19 cellular contexts compared by ENCODE assay signal in genomic region chr9:133854785-133855184, GRCh38.
DNase-seq lines count a peak whose midpoint lies in the region; ATAC-seq, FAIRE-seq and TF ChIP-seq lines count a peak whose summit lies in the region.
"Had no signal": no experiment of that assay in that cellular context is flagged by ENCODE, and none has a peak within 500 bp of the region (broad histone marks: within the 10 kb centered on the region; RNA-seq: fewer than 3 reads in every experiment).

No MANE protein-coding gene starts in this region.

- H4K12ac ChIP-seq in trophoblast cell (ENCODE audit: low read depth, low read length), result no peak overlapping the region

- no CpG with 5 or more reads among the region's 5 CpGs for WGBS in trophoblast cell (ENCODE audit: extremely low coverage, insufficient coverage, insufficient read length)

- H3K9me3 ChIP-seq in duodenal mucosa (ENCODE audit: control insufficient read depth in 1 of 2, low read length in 2 of 2) (no peaks in the 10 kb centered on the region), trophoblast cell (ENCODE audit: insufficient read depth, low read depth, low read length) (peaks cover 9% of the 10 kb centered on the region)
- H3K9me3 ChIP-seq: breast epithelium, esophagus muscularis mucosa, vagina had no signal

- H3K4me2 ChIP-seq in trophoblast cell (ENCODE audit: low read length), result no peak overlapping the region

- peaks cover 6% of the 10 kb centered on the region for H3K79me2 ChIP-seq in trophoblast cell (ENCODE audit: control insufficient read depth, insufficient read depth, low read length, poor library complexity)

- H3K9ac ChIP-seq in duodenal mucosa (ENCODE audit: low read depth in 1 of 2, low read length in 2 of 2), result peak overlapping the region; percentile 16 to 40
- H3K9ac ChIP-seq in trophoblast cell (ENCODE audit: low read length), result no peak overlapping the region

- H2BK120ac ChIP-seq in trophoblast cell (ENCODE audit: insufficient read depth, low read length, poor library complexity), result no peak overlapping the region

- peak overlapping the region; percentile 12 for H4K8ac ChIP-seq in trophoblast cell (ENCODE audit: low read depth, low read length)

- H3K27ac ChIP-seq in duodenal mucosa (ENCODE audit: low read depth, low read length) (peak overlapping the region; percentile 79), trophoblast cell (ENCODE audit: low read depth, low read length) (no peak overlapping the region), brain microvascular endothelial cell (no peak overlapping the region)
- H3K27ac ChIP-seq: esophagus muscularis mucosa, vagina had no signal

- H3K36me3 ChIP-seq in duodenal mucosa (ENCODE audit: control insufficient read depth in 1 of 2, insufficient read depth in 2 of 2, low read length in 2 of 2) (peaks cover 0 to 8% of the 10 kb centered on the region in 2 donors), trophoblast cell (ENCODE audit: control insufficient read depth in 1 of 2, insufficient read depth in 2 of 2, low read length in 2 of 2) (peaks cover 10 to 54% of the 10 kb centered on the region in 2 experiments), brain microvascular endothelial cell (replicated peaks) (no peaks in the 10 kb centered on the region)
- H3K36me3 ChIP-seq: breast epithelium, esophagus muscularis mucosa, vagina had no signal

- peak overlapping the region; percentile 2 for H3K18ac ChIP-seq in trophoblast cell (ENCODE audit: low read length)

- no peak overlapping the region for H3K4me3 ChIP-seq in duodenal mucosa (ENCODE audit: low read depth in 1 of 2, low read length in 2 of 2)
- H3K4me3 ChIP-seq in trophoblast cell (ENCODE audit: low read depth, low read length), result no peak overlapping the region
- H3K4me3 ChIP-seq in brain microvascular endothelial cell (ENCODE audit: low read depth, low read length), result no peak overlapping the region
- H3K4me3 ChIP-seq: breast epithelium, esophagus muscularis mucosa, vagina had no signal

- H3K23ac ChIP-seq in trophoblast cell (ENCODE audit: low read length), result no peak overlapping the region

- peak overlapping the region; percentile 17 for H4K91ac ChIP-seq in trophoblast cell (ENCODE audit: low read depth, low read length)

- H3K4ac ChIP-seq in trophoblast cell (ENCODE audit: low read depth, low read length), result peak overlapping the region; percentile 4

- H3K4me1 ChIP-seq in duodenal mucosa (ENCODE audit: control insufficient read depth in 1 of 2, insufficient read depth in 2 of 2, low read length in 2 of 2) (peaks cover 19 to 28% of the 10 kb centered on the region in 2 donors), trophoblast cell (ENCODE audit: control insufficient read depth in 1 of 2, insufficient read depth in 2 of 2, low read length in 2 of 2) (peaks cover 28 to 31% of the 10 kb centered on the region in 2 experiments)
- H3K4me1 ChIP-seq: breast epithelium, vagina had no signal

- DNase-seq in D721Med (ENCODE audit: insufficient read length, low spot score) (peak; percentile 91), NCI-H69 (lab: John Stamatoyannopoulos, UW) (peak; percentile 86), trophoblast cell (no peak), AG08396 (ENCODE audit: low spot score) (no peak), UCSD-AML1 (lab: John Stamatoyannopoulos, UW; ENCODE audit: unreplicated experiment) (no peak), brain microvascular endothelial cell (no peak)
- DNase-seq: activated CD4-positive, alpha-beta T cell treated with anti-CD3 and anti-CD28 coated beads, Interleukin-2, amount 50 U/mL, for 48 hours; activated T-cell treated with anti-CD3 and anti-CD28 coated beads, Interleukin-2, amount 50 U/mL, for 1 hour; CD4-positive, CD25-positive, alpha-beta regulatory T cell; DMS79; HCEC 1CT; NCI-H1436 treated with DMSO at 0.1 percent for 48 hours; stimulated activated naive CD8-positive, alpha-beta T cell treated with anti-CD3 and anti-CD28 coated beads, Interleukin-15, Interleukin-2, amounts not matched to agents 100 U/mL and 50 U/mL, for 24 hours had no signal

- H3K14ac ChIP-seq in trophoblast cell (ENCODE audit: low read length), result no peak overlapping the region

- peaks cover 13% of the 10 kb centered on the region for H3K79me1 ChIP-seq in trophoblast cell (ENCODE audit: low read length)

- no peak overlapping the region for H2BK5ac ChIP-seq in trophoblast cell (ENCODE audit: low read depth, low read length, poor library complexity)

- in situ Hi-C loops in brain microvascular endothelial cell (cut with HindIII; ENCODE audit: low pct_ligation_motif_present, low sequenced_read_pairs), result no loop called here

- no peak for ATAC-seq in HG03025 (IDR thresholded peaks at IDR 0.05; ENCODE audit: low FRiP score, unreplicated experiment)
- ATAC-seq: stimulated activated naive CD8-positive, alpha-beta T cell treated with anti-CD3 and anti-CD28 coated beads, Interleukin-15, Interleukin-2, amounts not matched to agents 100 U/mL and 50 U/mL, for 24 hours had no signal

- TF ChIP-seq CTCF in D721Med (IDR thresholded peaks at IDR 0.05; ENCODE audit: insufficient read depth, missing control alignments), result no peak
- no peak for TF ChIP-seq CTCF in brain microvascular endothelial cell (IDR thresholded peaks at IDR 0.05; ENCODE audit: low read depth, low read length, missing control alignments)

- H2AFZ ChIP-seq in trophoblast cell (ENCODE audit: insufficient read depth, low read length, poor library complexity), result no peak overlapping the region

- peak; percentile 72 for FAIRE-seq in D721Med (lab: Jason Lieb, UNC)
- FAIRE-seq: islet of Langerhans had no signal

- peak overlapping the region; percentile 15 for H2BK12ac ChIP-seq in trophoblast cell (ENCODE audit: low read length)

- H2AK5ac ChIP-seq in trophoblast cell (ENCODE audit: low read length), result no peak overlapping the region

- H3K27me3 ChIP-seq in duodenal mucosa (ENCODE audit: control insufficient read depth in 1 of 2, insufficient read depth in 2 of 2, low read length in 2 of 2) (no peaks in the 10 kb centered on the region), trophoblast cell (ENCODE audit: insufficient read depth, low read length) (no peaks in the 10 kb centered on the region), brain microvascular endothelial cell (replicated peaks) (no peaks in the 10 kb centered on the region)
- H3K27me3 ChIP-seq: breast epithelium, esophagus muscularis mucosa, vagina had no signal

Comparison
In these comparisons a context has a peak if more than half of its experiments do, and no peak if none do; other contexts are left out.
1. DNase-seq: peak in D721Med (single experiment) and NCI-H69 (single experiment); none in trophoblast cell (0 of 2), AG08396 (single experiment), UCSD-AML1 (single experiment) and brain microvascular endothelial cell (single experiment).